ENCODE assay signal across 8 cellular contexts in genomic region chr5:147628054-147628895, GRCh38.
DNase-seq lines count a peak whose midpoint lies in the region; ATAC-seq and TF ChIP-seq lines count a peak whose summit lies in the region.

No MANE protein-coding gene starts in this region.

- no peak overlapping the region for H3K4me2 ChIP-seq in OCI-LY7 (ENCODE audit: low read length)
- no peak overlapping the region for H3K4me2 ChIP-seq in neural progenitor cell

- H3K79me2 ChIP-seq in OCI-LY7 (ENCODE audit: insufficient read depth, low read depth, low read length) (no peaks in the 10 kb centered on the region), neural progenitor cell (ENCODE audit: low read depth) (peaks cover 12% of the 10 kb centered on the region)

- CTCF ChIA-PET in OCI-LY7 (lab: Charles Lee; ENCODE audit: unreplicated experiment) = interaction anchor here (1.1 kb wide), 1 partner anchor 190 kb away, joined by 3 read pairs; no protein-coding TSS in a partner anchor

- H3F3A ChIP-seq in neural progenitor cell (ENCODE audit: low read depth) = peaks cover 10% of the 10 kb centered on the region

- intact Hi-C loops in OCI-LY7 (cut with micrococcal nuclease; ENCODE audit: unreplicated experiment) = loop anchor here (1.0 kb wide), 1 partner anchor 194 kb away; no protein-coding TSS in a partner anchor

- TF ChIP-seq EP300 in upper lobe of left lung (IDR thresholded peaks at IDR 0.05) = no peak

- in situ Hi-C loops in KBM-7 (cut with MboI; ENCODE audit: low pct_unique_long_range_greater_than_20kb, low sequenced_read_pairs) = no loop called here

- H3K9me2 ChIP-seq in OCI-LY7 (ENCODE audit: insufficient read depth, low read length) = no peaks in the 10 kb centered on the region

- peaks cover 17% of the 10 kb centered on the region for H3K4me1 Mint-ChIP-seq in neural progenitor cell

- H3K4me3 ChIP-seq in OCI-LY7 (ENCODE audit: low read depth, low read length, poor library complexity, severe bottlenecking) (no peak overlapping the region), neural progenitor cell (no peak overlapping the region), upper lobe of left lung (no peak overlapping the region)

- no peaks in the 10 kb centered on the region for H3K27me3 Mint-ChIP-seq in neural progenitor cell (ENCODE audit: insufficient read depth, low read depth)

- no peak for TF ChIP-seq POLR2A in upper lobe of left lung (IDR thresholded peaks at IDR 0.05)

- H3K4me3 Mint-ChIP-seq in neural progenitor cell = peak overlapping the region; percentile 30

- H3K36me3 ChIP-seq in OCI-LY7 (ENCODE audit: insufficient read depth, low read length) (no peaks in the 10 kb centered on the region), neural progenitor cell (no peaks in the 10 kb centered on the region), upper lobe of left lung (no peaks in the 10 kb centered on the region)

- H2AFZ ChIP-seq in OCI-LY7 (ENCODE audit: low read length) (no peak overlapping the region), neural progenitor cell (replicated peaks) (no peak overlapping the region)

- H4K20me1 ChIP-seq in OCI-LY7 (ENCODE audit: insufficient read depth, low read length) (0 out of 2 replicates have a peak, but pooled peaks cover 4% of the 10 kb centered on the region), neural progenitor cell (ENCODE audit: low read depth) (no peaks in the 10 kb centered on the region)

- POLR2A ChIA-PET in OCI-LY7 (lab: Charles Lee) = interaction anchor here (0.7 to 1.5 kb wide), 4 partner anchors 38 to 233 kb away, joined by 3 to 10 read pairs (median 4); no protein-coding TSS in a partner anchor

- H3K27me3 ChIP-seq in neural progenitor cell = no peaks in the 10 kb centered on the region
- H3K27me3 ChIP-seq in upper lobe of left lung = no peaks in the 10 kb centered on the region

- TF ChIP-seq CTCF in OCI-LY7 (conservative IDR thresholded peaks at IDR 0.05; ENCODE audit: low read length) = peak; percentile 91
- peak; percentile 88 for TF ChIP-seq CTCF in neural progenitor cell (IDR thresholded peaks at IDR 0.05)
- peak; percentile 53 to 79 (median 68) for TF ChIP-seq CTCF in upper lobe of left lung (IDR thresholded peaks at IDR 0.05)

- H3K9me3 ChIP-seq in OCI-LY7 (ENCODE audit: low read length) = no peaks in the 10 kb centered on the region
- H3K9me3 ChIP-seq in neural progenitor cell (ENCODE audit: low read depth) = no peaks in the 10 kb centered on the region
- H3K9me3 ChIP-seq in upper lobe of left lung = no peaks in the 10 kb centered on the region

- peak overlapping the region; percentile 31 for H3K27ac Mint-ChIP-seq in neural progenitor cell

- DNase-seq in GM03348 (ENCODE audit: low spot score) (peak; percentile 60), KBM-7 (peak; percentile 61), OCI-LY7 (ENCODE audit: low spot score) (peak; percentile 71), fibroblast of peridontal ligament (ENCODE audit: extremely low read depth) (peak; percentile 78), neural progenitor cell (ENCODE audit: low spot score) (peak; percentile 84), upper lobe of left lung (peak in 1 of 2 donors; percentile 39)
- DNase-seq in activated T-cell treated with anti-CD3 and anti-CD28 coated beads, Interleukin-2, amount 50 U/mL, for 48 hours = peak; percentile 56 to 62

- no peaks in the 10 kb centered on the region for H3K9me3 Mint-ChIP-seq in neural progenitor cell

- H3K36me3 Mint-ChIP-seq in neural progenitor cell = peaks cover 30% of the 10 kb centered on the region

- peak; percentile 86 for ATAC-seq in GM21825 (IDR thresholded peaks at IDR 0.05; ENCODE audit: unreplicated experiment)
- peak; percentile 77 to 89 for ATAC-seq in upper lobe of left lung (ENCODE audit: low FRiP score in 2 of 2)

- no peak overlapping the region for H3K9ac ChIP-seq in neural progenitor cell

- 54 to 57% methylated on average over 8 of the region's 8 CpGs for WGBS in upper lobe of left lung, 2 donors

- no peak overlapping the region for H3K27ac ChIP-seq in OCI-LY7 (ENCODE audit: low read depth, low read length, poor library complexity, severe bottlenecking)
- H3K27ac ChIP-seq in neural progenitor cell = no peak overlapping the region
- no peak overlapping the region for H3K27ac ChIP-seq in upper lobe of left lung

- BruUV-seq in OCI-LY7 (replicated peaks; lab: Mats Ljungman, UMichigan) = no TSS peak

- H3K4me1 ChIP-seq in OCI-LY7 (ENCODE audit: insufficient read depth, low read length, poor library complexity, severe bottlenecking) = no peaks in the 10 kb centered on the region
- H3K4me1 ChIP-seq in neural progenitor cell = no peaks in the 10 kb centered on the region
- no peaks in the 10 kb centered on the region for H3K4me1 ChIP-seq in upper lobe of left lung
